Comparison of ENCODE assay signal across 16 cellular contexts in the genomic region with DNA sequence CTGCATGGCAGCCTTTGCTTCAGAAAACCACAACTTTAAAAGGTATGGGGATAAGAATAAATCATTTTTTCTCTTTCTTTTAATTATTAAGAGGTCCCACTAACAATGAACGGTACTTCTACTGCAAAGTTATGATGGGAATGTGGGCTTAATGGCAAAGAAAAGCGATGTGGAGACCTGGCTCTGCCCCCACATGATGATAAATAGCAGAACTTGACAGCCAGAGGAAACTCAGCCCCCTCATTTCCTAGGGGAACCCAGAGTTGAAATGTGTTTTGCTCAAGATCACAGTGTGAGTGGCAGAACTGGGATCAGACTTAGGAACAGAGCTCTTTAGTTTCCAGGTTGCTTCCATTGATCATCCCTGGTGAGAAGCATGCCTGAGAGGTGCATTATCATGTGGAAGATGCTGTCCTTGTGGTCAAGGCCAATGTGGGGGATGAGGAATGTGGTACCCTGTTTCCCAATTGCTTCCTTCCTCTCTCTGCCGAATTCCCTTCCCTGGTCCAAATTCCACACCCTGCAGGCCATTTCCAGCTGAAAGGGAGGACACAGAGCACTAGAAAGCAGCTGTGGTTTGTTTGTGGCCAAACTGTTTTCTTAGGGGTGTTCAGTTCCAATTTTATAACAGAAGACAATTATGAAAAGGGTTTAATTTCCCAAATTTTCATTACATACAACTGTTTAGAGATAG.
DNase-seq lines count a peak whose midpoint lies in the region; ATAC-seq, FAIRE-seq and TF ChIP-seq lines count a peak whose summit lies in the region.
"Had no signal": no experiment of that assay in that cellular context is flagged by ENCODE, and none has a peak within 500 bp of the region (broad histone marks: within the 10 kb centered on the region; RNA-seq: fewer than 3 reads in every experiment).

No MANE protein-coding gene starts in this region.

- H3K36me3 Mint-ChIP-seq in activated T-cell treated with anti-CD3 and anti-CD28 coated beads, Interleukin-2, amount 50 U/mL, for 72 hours (ENCODE audit: insufficient read depth in 2 of 2), result peaks cover 13 to 15% of the 10 kb centered on the region in 2 donors
- H3K36me3 Mint-ChIP-seq in activated T-helper 17 cell treated with anti-CD3 and anti-CD28 coated beads, Interleukin-2, amount 50 U/mL, for 72 hours (ENCODE audit: low read depth), result peaks cover 5% of the 10 kb centered on the region
- H3K36me3 Mint-ChIP-seq in stimulated activated effector memory CD8-positive, alpha-beta T cell treated with anti-CD3 and anti-CD28 coated beads, Interleukin-12 subunit alpha, Interleukin-12 subunit beta, amount 100 ng/mL, for 72 hours, result no peaks in the 10 kb centered on the region

- peak overlapping the region; percentile 50 to 71 for H3K4me3 Mint-ChIP-seq in activated T-cell treated with anti-CD3 and anti-CD28 coated beads, Interleukin-2, amount 50 U/mL, for 72 hours
- H3K4me3 Mint-ChIP-seq in activated T-helper 17 cell treated with anti-CD3 and anti-CD28 coated beads, Interleukin-2, amount 50 U/mL, for 72 hours, result peak overlapping the region; percentile 64
- no peak overlapping the region for H3K4me3 Mint-ChIP-seq in stimulated activated effector memory CD8-positive, alpha-beta T cell treated with anti-CD3 and anti-CD28 coated beads, Interleukin-12 subunit alpha, Interleukin-12 subunit beta, amount 100 ng/mL, for 72 hours

- no peak for TF ChIP-seq CTCF in breast epithelium (IDR thresholded peaks at IDR 0.05)

- no peaks in the 10 kb centered on the region for H3K36me3 ChIP-seq in breast epithelium

- peaks cover 99% of the 10 kb centered on the region for H3K4me1 Mint-ChIP-seq in activated T-cell treated with anti-CD3 and anti-CD28 coated beads, Interleukin-2, amount 50 U/mL, for 72 hours (ENCODE audit: low read depth)
- peaks cover 43% of the 10 kb centered on the region for H3K4me1 Mint-ChIP-seq in activated T-helper 17 cell treated with anti-CD3 and anti-CD28 coated beads, Interleukin-2, amount 50 U/mL, for 72 hours
- peaks cover 48% of the 10 kb centered on the region for H3K4me1 Mint-ChIP-seq in stimulated activated effector memory CD8-positive, alpha-beta T cell treated with anti-CD3 and anti-CD28 coated beads, Interleukin-12 subunit alpha, Interleukin-12 subunit beta, amount 100 ng/mL, for 72 hours

- H3K27ac ChIP-seq in breast epithelium, result no peak overlapping the region
- H3K27ac ChIP-seq: GM23248 had no signal

- ATAC-seq in activated T-cell treated with anti-CD3 and anti-CD28 coated beads, Interleukin-2, amount 50 U/mL, for 72 hours (replicated peaks in 1 of 2), result no peak
- no peak for ATAC-seq in activated T-helper 17 cell treated with anti-CD3 and anti-CD28 coated beads, Interleukin-2, amount 50 U/mL, for 72 hours (replicated peaks)
- ATAC-seq in stimulated activated effector memory CD8-positive, alpha-beta T cell treated with anti-CD3 and anti-CD28 coated beads, Interleukin-12 subunit alpha, Interleukin-12 subunit beta, amount 100 ng/mL, for 72 hours, result no peak
- no peak for ATAC-seq in HG03159 (IDR thresholded peaks at IDR 0.05; ENCODE audit: unreplicated experiment)

- no peaks in the 10 kb centered on the region for H3K9me3 Mint-ChIP-seq in activated T-cell treated with anti-CD3 and anti-CD28 coated beads, Interleukin-2, amount 50 U/mL, for 72 hours
- no peaks in the 10 kb centered on the region for H3K9me3 Mint-ChIP-seq in activated T-helper 17 cell treated with anti-CD3 and anti-CD28 coated beads, Interleukin-2, amount 50 U/mL, for 72 hours
- H3K9me3 Mint-ChIP-seq in stimulated activated effector memory CD8-positive, alpha-beta T cell treated with anti-CD3 and anti-CD28 coated beads, Interleukin-12 subunit alpha, Interleukin-12 subunit beta, amount 100 ng/mL, for 72 hours, result no peaks in the 10 kb centered on the region

- no peaks in the 10 kb centered on the region for H3K27me3 Mint-ChIP-seq in activated T-cell treated with anti-CD3 and anti-CD28 coated beads, Interleukin-2, amount 50 U/mL, for 72 hours (ENCODE audit: low read depth)
- H3K27me3 Mint-ChIP-seq in activated T-helper 17 cell treated with anti-CD3 and anti-CD28 coated beads, Interleukin-2, amount 50 U/mL, for 72 hours, result no peaks in the 10 kb centered on the region

- no peaks in the 10 kb centered on the region for H3K4me1 ChIP-seq in breast epithelium

- H3K4me3 ChIP-seq in breast epithelium, result no peak overlapping the region
- H3K4me3 ChIP-seq: GM23248 had no signal

- peak overlapping the region; percentile 16 for H3K27ac Mint-ChIP-seq in activated T-cell treated with anti-CD3 and anti-CD28 coated beads, Interleukin-2, amount 50 U/mL, for 72 hours
- H3K27ac Mint-ChIP-seq in activated T-helper 17 cell treated with anti-CD3 and anti-CD28 coated beads, Interleukin-2, amount 50 U/mL, for 72 hours, result peak overlapping the region; percentile 73
- H3K27ac Mint-ChIP-seq in stimulated activated effector memory CD8-positive, alpha-beta T cell treated with anti-CD3 and anti-CD28 coated beads, Interleukin-12 subunit alpha, Interleukin-12 subunit beta, amount 100 ng/mL, for 72 hours, result peak overlapping the region; percentile 75

- H3K27me3 ChIP-seq in breast epithelium, result no peaks in the 10 kb centered on the region

- no peak for FAIRE-seq in HTR-8/SVneo (lab: Jason Lieb, UNC)

- no peaks in the 10 kb centered on the region for H3K9me3 ChIP-seq in breast epithelium

- no peak for TF ChIP-seq POLR2A in breast epithelium (IDR thresholded peaks at IDR 0.05)

- intact Hi-C loops in breast epithelium (cut with DNase I; ENCODE audit: low total_unique reads), result no loop called here

- no peak for DNase-seq in activated T-cell treated with anti-CD3 and anti-CD28 coated beads, Interleukin-2, amount 50 U/mL, for 72 hours
- DNase-seq in activated T-cell treated with anti-CD3 and anti-CD28 coated beads, Interleukin-2, amount 50 U/mL, for 1 hour, result no peak
- DNase-seq in iPS-NIHi11 (ENCODE audit: low spot score) (peak; percentile 13), breast epithelium (ENCODE audit: low spot score in 2 of 2) (no peak), HTR-8/SVneo (ENCODE audit: insufficient read length, low spot score) (no peak)
- DNase-seq in stimulated activated effector memory CD8-positive, alpha-beta T cell treated with anti-CD3 and anti-CD28 coated beads, Interleukin-12 subunit alpha, Interleukin-12 subunit beta, amount 100 ng/mL, for 72 hours (ENCODE audit: low spot score in 2 of 2), result no peak
- DNase-seq: ACHN, cerebellar nuclear complex, glutamatergic neuron, GM23248, KG1, NCI-H146, NCI-H524, substantia nigra had no signal

Comparison
In these comparisons a context has a peak if more than half of its experiments do, and no peak if none do; other contexts are left out.
1. H3K27ac Mint-ChIP-seq: peak in every context shown above with its lines; median percentile 75 in stimulated activated effector memory CD8-positive, alpha-beta T cell treated with anti-CD3 and anti-CD28 coated beads, Interleukin-12 subunit alpha, Interleukin-12 subunit beta, amount 100 ng/mL, for 72 hours; 73 in activated T-helper 17 cell treated with anti-CD3 and anti-CD28 coated beads, Interleukin-2, amount 50 U/mL, for 72 hours; 16 in activated T-cell treated with anti-CD3 and anti-CD28 coated beads, Interleukin-2, amount 50 U/mL, for 72 hours.